Comparison of ENCODE assay signal across 1 cellular context in genomic region chr17:64694207-64694606, GRCh38.
TF ChIP-seq lines count a peak whose summit lies in the region.

No MANE protein-coding gene starts in this region.

TF ChIP-seq in HepG2, 621 proteins besides CTCF, POLR2A, EP300 and RAD21 (continued from another document and continues in another):
- TF ChIP-seq ZNF142 (CRISPR knock-in tag; IDR thresholded peaks at IDR 0.05): no peak
- TF ChIP-seq ATM (IDR thresholded peaks at IDR 0.05; ENCODE audit: borderline replicate concordance): no peak
- peak; percentile 69; the same call in 1 of the 2 replicates for TF ChIP-seq THRA (CRISPR knock-in tag; IDR thresholded peaks at IDR 0.05; ENCODE audit: borderline replicate concordance)
- peak; percentile 93 for TF ChIP-seq FOSL1 (CRISPR knock-in tag; IDR thresholded peaks at IDR 0.05; ENCODE audit: borderline replicate concordance)
- no peak for TF ChIP-seq HMGXB4 (CRISPR knock-in tag; IDR thresholded peaks at IDR 0.05; ENCODE audit: borderline replicate concordance in 1 of 2, low read depth in 1 of 2)
- TF ChIP-seq ZNF280B (CRISPR knock-in tag; IDR thresholded peaks at IDR 0.05; ENCODE audit: borderline replicate concordance): no peak
- TF ChIP-seq ZMYM4 (CRISPR knock-in tag; IDR thresholded peaks at IDR 0.05): peak; percentile 38; the same call in 1 of the 2 replicates
- TF ChIP-seq CENPBD1 (CRISPR knock-in tag; IDR thresholded peaks at IDR 0.05; ENCODE audit: borderline replicate concordance, low read depth): no peak
- peak; percentile 89 for TF ChIP-seq HOMEZ (CRISPR knock-in tag; IDR thresholded peaks at IDR 0.05; ENCODE audit: low read depth)
- no peak for TF ChIP-seq NFYB (CRISPR knock-in tag; IDR thresholded peaks at IDR 0.05)
- peak; percentile 71; the same call in 1 of the 2 replicates for TF ChIP-seq PHF21A (CRISPR knock-in tag; IDR thresholded peaks at IDR 0.05)
- TF ChIP-seq ZNF572 (CRISPR knock-in tag; IDR thresholded peaks at IDR 0.05): no peak
- TF ChIP-seq ZNF17 (CRISPR knock-in tag; IDR thresholded peaks at IDR 0.05): no peak
- TF ChIP-seq NFIB (CRISPR knock-in tag; IDR thresholded peaks at IDR 0.05; ENCODE audit: borderline replicate concordance): no peak
- TF ChIP-seq ZNF33B (CRISPR knock-in tag; IDR thresholded peaks at IDR 0.05): no peak
- no peak for TF ChIP-seq AKAP8 (CRISPR knock-in tag; IDR thresholded peaks at IDR 0.05)
- TF ChIP-seq NAIF1 (CRISPR knock-in tag; IDR thresholded peaks at IDR 0.05; ENCODE audit: borderline replicate concordance): no peak
- no peak for TF ChIP-seq CREB3 (CRISPR knock-in tag; IDR thresholded peaks at IDR 0.05)
- TF ChIP-seq ZBTB43 (CRISPR knock-in tag; conservative IDR thresholded peaks at IDR 0.05): peak; percentile 81
- TF ChIP-seq ZSCAN29 (CRISPR knock-in tag; conservative IDR thresholded peaks at IDR 0.05): no peak
- no peak for TF ChIP-seq IKZF1 (IDR thresholded peaks at IDR 0.05)
- peak; percentile 69 for TF ChIP-seq ZGPAT (CRISPR knock-in tag; IDR thresholded peaks at IDR 0.05)
- no peak for TF ChIP-seq KAT2B (IDR thresholded peaks at IDR 0.05; ENCODE audit: borderline replicate concordance, low read depth, low read length)
- TF ChIP-seq ZFP82 (CRISPR knock-in tag; IDR thresholded peaks at IDR 0.05; ENCODE audit: borderline replicate concordance): no peak
- TF ChIP-seq ZNF672 (CRISPR knock-in tag; IDR thresholded peaks at IDR 0.05): no peak
- no peak for TF ChIP-seq GMEB1 (CRISPR knock-in tag; IDR thresholded peaks at IDR 0.05; ENCODE audit: borderline replicate concordance)
- TF ChIP-seq EHMT2 (IDR thresholded peaks at IDR 0.05; ENCODE audit: borderline replicate concordance, low read depth, low read length): peak; percentile 63; the same call in 1 of the 2 replicates
- TF ChIP-seq HOXA7 (CRISPR knock-in tag; IDR thresholded peaks at IDR 0.05): no peak
- no peak for TF ChIP-seq SIX4 (CRISPR knock-in tag; IDR thresholded peaks at IDR 0.05)
- no peak for TF ChIP-seq ZNF333 (CRISPR knock-in tag; IDR thresholded peaks at IDR 0.05; ENCODE audit: borderline replicate concordance)
- peak; percentile 72 for TF ChIP-seq CEBPG (CRISPR knock-in tag; IDR thresholded peaks at IDR 0.05)
- no peak for TF ChIP-seq DR1 (CRISPR knock-in tag; IDR thresholded peaks at IDR 0.05)
- no peak for TF ChIP-seq NFE2L1 (CRISPR knock-in tag; IDR thresholded peaks at IDR 0.05; ENCODE audit: borderline replicate concordance)
- no peak for TF ChIP-seq ZFX (CRISPR knock-in tag; IDR thresholded peaks at IDR 0.05; ENCODE audit: low read depth)
- TF ChIP-seq SAP130 (CRISPR knock-in tag; IDR thresholded peaks at IDR 0.05; ENCODE audit: low read depth): peak; percentile 74
- no peak for TF ChIP-seq SATB2 (CRISPR knock-in tag; IDR thresholded peaks at IDR 0.05)
- TF ChIP-seq ZNF598 (CRISPR knock-in tag; IDR thresholded peaks at IDR 0.05; ENCODE audit: borderline replicate concordance): no peak
- TF ChIP-seq ZNF746 (CRISPR knock-in tag; IDR thresholded peaks at IDR 0.05): no peak
- TF ChIP-seq ETV5 (CRISPR knock-in tag; IDR thresholded peaks at IDR 0.05; ENCODE audit: borderline replicate concordance): peak; percentile 36; the same call in 1 of the 2 replicates
- no peak for TF ChIP-seq ZNF709 (CRISPR knock-in tag; IDR thresholded peaks at IDR 0.05)
- peak; percentile 89 for TF ChIP-seq JUN (CRISPR knock-in tag; IDR thresholded peaks at IDR 0.05)
- TF ChIP-seq ZBTB2 (CRISPR knock-in tag; IDR thresholded peaks at IDR 0.05; ENCODE audit: low read depth): no peak
- no peak for TF ChIP-seq ZNF207 (IDR thresholded peaks at IDR 0.05; ENCODE audit: borderline replicate concordance)
- TF ChIP-seq REPIN1 (CRISPR knock-in tag; IDR thresholded peaks at IDR 0.05; ENCODE audit: borderline replicate concordance, low read depth): no peak
- no peak for TF ChIP-seq HES4 (CRISPR knock-in tag; IDR thresholded peaks at IDR 0.05; ENCODE audit: borderline replicate concordance)
